In the genomic region with DNA sequence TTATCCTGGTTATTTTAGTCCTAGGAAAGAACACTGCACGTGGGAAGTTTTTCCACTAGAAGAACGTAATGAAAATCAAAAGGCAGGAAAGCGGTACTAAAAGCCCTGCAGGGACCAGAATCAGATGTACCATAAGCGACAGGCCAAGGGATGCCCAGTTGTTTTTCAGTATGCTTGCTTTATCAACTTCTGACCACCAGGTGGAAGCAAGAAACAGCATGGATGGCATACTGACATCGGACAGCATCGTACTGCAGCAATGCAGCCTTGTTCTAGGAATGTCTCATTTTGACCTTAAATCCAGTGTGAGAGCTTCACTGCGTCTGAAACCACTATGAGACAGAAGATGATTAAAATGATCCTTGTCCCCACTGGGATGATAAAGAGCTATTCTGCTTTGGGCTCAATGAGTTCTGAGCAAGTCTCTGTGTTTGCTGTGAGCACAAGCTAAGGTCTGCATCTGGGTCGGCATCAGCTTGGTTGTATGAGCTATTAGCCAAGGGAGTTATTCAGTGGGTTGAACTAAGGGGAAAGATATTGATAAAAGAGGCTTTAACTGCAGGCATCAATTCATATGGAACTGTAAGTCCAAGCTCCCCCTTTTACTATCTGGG, we compare ENCODE assay signal across 8 cellular contexts. TPM values are rescaled to one million over a fixed set of nuclear protein-coding genes. Genes with fewer than 3 reads are reported as not detected.
DNase-seq lines count a peak whose midpoint lies in the region; ATAC-seq and TF ChIP-seq lines count a peak whose summit lies in the region.

No MANE protein-coding gene starts in this region.

- H3K27me3 Mint-ChIP-seq in nephron progenitor cell (ENCODE audit: low read depth, poor library complexity), result no peaks in the 10 kb centered on the region

- no peak overlapping the region for H3K4me3 ChIP-seq in fibroblast of the aortic adventitia (ENCODE audit: low read depth, low read length)

- peak; percentile 66 for ATAC-seq in GM18861 (IDR thresholded peaks at IDR 0.05; ENCODE audit: unreplicated experiment)
- peak; percentile 74 for ATAC-seq in HG03469 (IDR thresholded peaks at IDR 0.05; ENCODE audit: unreplicated experiment)
- no peak for ATAC-seq in GM21528 (IDR thresholded peaks at IDR 0.05; ENCODE audit: low FRiP score, unreplicated experiment)

- H3K27ac Mint-ChIP-seq in nephron progenitor cell, result peak overlapping the region; percentile 2

- H3K36me3 Mint-ChIP-seq in nephron progenitor cell (ENCODE audit: low read depth), result no peaks in the 10 kb centered on the region

- no peak overlapping the region for H3K27ac ChIP-seq in C4-2B

- DNase-seq in NCI-H82 (lab: John Stamatoyannopoulos, UW), result peak; percentile 85
- peak; percentile 57 for DNase-seq in activated CD8-positive, alpha-beta memory T cell treated with anti-CD3 and anti-CD28 coated beads, Interleukin-2, amount 50 U/mL, for 48 hours
- DNase-seq in fibroblast of the aortic adventitia (ENCODE audit: low read depth), result peak; percentile 90
- peak; percentile 48 for DNase-seq in nephron progenitor cell

- H3K4me1 Mint-ChIP-seq in nephron progenitor cell, result peaks cover 73% of the 10 kb centered on the region

- no peaks in the 10 kb centered on the region for H3K9me3 Mint-ChIP-seq in nephron progenitor cell

- no peak overlapping the region for H3K4me3 Mint-ChIP-seq in nephron progenitor cell

- TF ChIP-seq CTCF in C4-2B (conservative IDR thresholded peaks at IDR 0.05) (peak; percentile 83), fibroblast of the aortic adventitia (IDR thresholded peaks at IDR 0.05; ENCODE audit: insufficient read depth, low read length) (peak; percentile 84), nephron progenitor cell (IDR thresholded peaks at IDR 0.05) (peak; percentile 81)

RNA-seq across cellular contexts. Expression of a gene that starts 54.3 kb away (rescaled TPM):
- 4.5 and 7.0 TPM in 2 replicates for total RNA-seq in fibroblast of the aortic adventitia (ENCODE audit: low replicate concordance)
